In genomic region chr1:36133484-36133883, GRCh38 we compare ENCODE assay signal across 9 cellular contexts. TPM values are rescaled to one million over a fixed set of nuclear protein-coding genes. Genes with fewer than 3 reads are reported as not detected.
DNase-seq lines count a peak whose midpoint lies in the region; FAIRE-seq and TF ChIP-seq lines count a peak whose summit lies in the region.
"Had no signal": no experiment of that assay in that cellular context is flagged by ENCODE, and none has a peak within 500 bp of the region (broad histone marks: within the 10 kb centered on the region; RNA-seq: fewer than 3 reads in every experiment).

No MANE protein-coding gene starts in this region.

- no peaks in the 10 kb centered on the region for H3K27me3 Mint-ChIP-seq in mesothelial cell of epicardium (ENCODE audit: low read depth)

- peaks cover 4% of the 10 kb centered on the region for H3K36me3 Mint-ChIP-seq in mesothelial cell of epicardium

- H3K4me3 ChIP-seq in choroid plexus epithelial cell (ENCODE audit: low read depth, low read length) (no peak overlapping the region), testis (no peak overlapping the region)

- H3K4me1 ChIP-seq in testis, result peaks cover 4% of the 10 kb centered on the region

- DNase-seq in CD1c-positive myeloid dendritic cell (ENCODE audit: extremely low spot score) (peak; percentile 30), NCI-H226 (peak; percentile 88), choroid plexus epithelial cell (ENCODE audit: low read depth) (peak; percentile 67), mesothelial cell of epicardium (ENCODE audit: low spot score in 2 of 2, unreplicated experiment in 2 of 2) (no peak), hippocampal formation (lab: John Stamatoyannopoulos, UW) (no peak), NCI-H1048 (lab: John Stamatoyannopoulos, UW) (no peak), testis (no peak), GM19239 (ENCODE audit: insufficient read length, low spot score) (no peak)

- TF ChIP-seq CTCF in choroid plexus epithelial cell (conservative IDR thresholded peaks at IDR 0.05; ENCODE audit: low read depth, low read length) (no peak), mesothelial cell of epicardium (IDR thresholded peaks at IDR 0.05; ENCODE audit: unreplicated experiment) (no peak), testis (IDR thresholded peaks at IDR 0.05) (no peak)

- no peak overlapping the region for H3K27ac ChIP-seq in testis

- FAIRE-seq in GM19239 (lab: Jason Lieb, UNC), result no peak

- 69 to 86% methylated on average over 3 of the region's 3 CpGs for WGBS in testis, 2 donors

- peak overlapping the region; percentile 30 for H3K27ac Mint-ChIP-seq in mesothelial cell of epicardium

- no peaks in the 10 kb centered on the region for H3K36me3 ChIP-seq in testis (ENCODE audit: low read depth, missing control alignments)

- intact Hi-C loops in testis (cut with DNase I; ENCODE audit: low total_unique reads), result no loop called here

- no peaks in the 10 kb centered on the region for H3K27me3 ChIP-seq in testis

- H3K4me1 Mint-ChIP-seq in mesothelial cell of epicardium, result peaks cover 19% of the 10 kb centered on the region

- no peaks in the 10 kb centered on the region for H3K9me3 Mint-ChIP-seq in mesothelial cell of epicardium

- no peaks in the 10 kb centered on the region for H3K9me3 ChIP-seq in testis

- no peak for TF ChIP-seq POLR2A in testis (IDR thresholded peaks at IDR 0.05)

- H3K4me3 Mint-ChIP-seq in mesothelial cell of epicardium, result no peak overlapping the region

RNA-seq across cellular contexts. Expression of gene COL8A2, which starts 8.5 kb away (rescaled TPM):
- 9.0 to 10.5 TPM (median 10.4 TPM) in 3 replicates for total RNA-seq in mesothelial cell of epicardium
- total RNA-seq in testis, result 1 to 10 TPM; 1.3 to 2.0 TPM
- polyA plus RNA-seq in testis (ENCODE audit: insufficient read depth, low read depth, low replicate concordance), result 4.2 TPM

RNA-seq across cellular contexts. Expression of gene TRAPPC3, which starts 15.8 kb away (rescaled TPM):
- 64.8 to 68.5 TPM (median 68.5 TPM) in 3 replicates for total RNA-seq in mesothelial cell of epicardium
- total RNA-seq in testis, result 100 to 1,000 TPM; 109 to 146 TPM
- polyA plus RNA-seq in testis (ENCODE audit: insufficient read depth, low read depth, low replicate concordance), result 111 TPM

RNA-seq across cellular contexts. Expression of gene MAP7D1, which starts 22.5 kb away (rescaled TPM):
- 97.8 to 103 TPM (median 101 TPM) in 3 replicates for total RNA-seq in mesothelial cell of epicardium
- total RNA-seq in testis, result 10 to 100 TPM; 45.4 to 59.6 TPM
- 50.2 TPM for polyA plus RNA-seq in testis (ENCODE audit: insufficient read depth, low read depth, low replicate concordance)

RNA-seq across cellular contexts. Expression of gene ADPRS, which starts 44.8 kb away (rescaled TPM):
- total RNA-seq in mesothelial cell of epicardium (31.6 to 33.3 TPM (median 32.6 TPM) in 3 replicates), testis (100 to 1,000 TPM in 1 of 2 donors, 10 to 100 TPM in 1; 84.4 to 106 TPM)
- polyA plus RNA-seq in testis (ENCODE audit: insufficient read depth, low read depth, low replicate concordance), result 41.8 TPM

RNA-seq across cellular contexts. Expression of gene TEKT2, which starts 49.6 kb away (rescaled TPM):
- total RNA-seq in mesothelial cell of epicardium (2.6 to 3.6 TPM (median 3.2 TPM) in 3 replicates), testis (10 to 100 TPM; 35.1 to 65.0 TPM)
- polyA plus RNA-seq in testis (ENCODE audit: insufficient read depth, low read depth, low replicate concordance), result 117 TPM
- polyA plus RNA-seq: liver had no signal

Comparison
In these comparisons a context has a peak if more than half of its experiments do, and no peak if none do; other contexts are left out.
1. DNase-seq: peak in CD1c-positive myeloid dendritic cell (single experiment), NCI-H226 (single experiment) and choroid plexus epithelial cell (single experiment); none in mesothelial cell of epicardium (0 of 2), hippocampal formation (0 of 2), NCI-H1048 (single experiment), testis (single experiment) and GM19239 (single experiment).